In genomic region chr15:25848769-25849430, GRCh38 we compare ENCODE assay signal across 11 cellular contexts. TPM values are rescaled to one million over a fixed set of nuclear protein-coding genes. Genes with fewer than 3 reads are reported as not detected.
DNase-seq lines count a peak whose midpoint lies in the region; ATAC-seq and TF ChIP-seq lines count a peak whose summit lies in the region.
"Had no signal": no experiment of that assay in that cellular context is flagged by ENCODE, and none has a peak within 500 bp of the region (broad histone marks: within the 10 kb centered on the region; RNA-seq: fewer than 3 reads in every experiment).

No MANE protein-coding gene starts in this region.

- peaks cover 35% of the 10 kb centered on the region for H3K4me1 ChIP-seq in lower lobe of right lung
- peaks cover 54 to 95% of the 10 kb centered on the region in 2 donors for H3K4me1 ChIP-seq in thoracic aorta (ENCODE audit: control insufficient read depth in 1 of 2, low read depth in 2 of 2)

- intact Hi-C loops in activated T-helper 1 cell treated with anti-CD3 and anti-CD28 coated beads, Interleukin-12 subunit alpha, Interleukin-12 subunit beta, Interleukin-2, Interleukin-4 antibody, amounts not matched to agents 30 ng/mL and 10 ng/mL and 1 ng/mL, durations not matched to agents 14 hours and 24 hours and 36 hours (cut with micrococcal nuclease): loop anchor here (1.0 kb wide), 2 partner anchors 17 to 37 kb away; no protein-coding TSS in a partner anchor
- intact Hi-C loops in lower lobe of right lung (cut with DNase I): no loop called here

- peaks cover 93% of the 10 kb centered on the region for H3K4me1 Mint-ChIP-seq in activated naive CD4-positive, alpha-beta T cell treated with anti-CD3 and anti-CD28 coated beads, Interleukin-2, amount 50 U/mL, for 24 hours
- peaks cover 86% of the 10 kb centered on the region for H3K4me1 Mint-ChIP-seq in activated T-helper 1 cell treated with anti-CD3 and anti-CD28 coated beads, Interleukin-12 subunit alpha, Interleukin-12 subunit beta, Interleukin-2, Interleukin-4 antibody, amounts not matched to agents 30 ng/mL and 10 ng/mL and 1 ng/mL, durations not matched to agents 14 hours and 24 hours and 36 hours (ENCODE audit: low read depth)

- H3K36me3 ChIP-seq in lower lobe of right lung (no peaks in the 10 kb centered on the region), thoracic aorta (no peaks in the 10 kb centered on the region)

- H3K27ac ChIP-seq in lower lobe of right lung: peak overlapping the region; percentile 86
- peak overlapping the region; percentile 95 to 99 for H3K27ac ChIP-seq in thoracic aorta
- H3K27ac ChIP-seq: C4-2B, VCaP had no signal

- H3K27me3 ChIP-seq in lower lobe of right lung (ENCODE audit: low read depth) (no peaks in the 10 kb centered on the region), thoracic aorta (replicated peaks; ENCODE audit: insufficient read depth) (no peaks in the 10 kb centered on the region)

- H3K36me3 Mint-ChIP-seq in activated naive CD4-positive, alpha-beta T cell treated with anti-CD3 and anti-CD28 coated beads, Interleukin-2, amount 50 U/mL, for 24 hours: peaks cover 7% of the 10 kb centered on the region
- peaks cover 30% of the 10 kb centered on the region for H3K36me3 Mint-ChIP-seq in activated T-helper 1 cell treated with anti-CD3 and anti-CD28 coated beads, Interleukin-12 subunit alpha, Interleukin-12 subunit beta, Interleukin-2, Interleukin-4 antibody, amounts not matched to agents 30 ng/mL and 10 ng/mL and 1 ng/mL, durations not matched to agents 14 hours and 24 hours and 36 hours (ENCODE audit: low read depth)

- DNase-seq in activated naive CD4-positive, alpha-beta T cell treated with Interleukin-2 at 50 U/mL for 16 hours: no peak
- no peak for DNase-seq in activated T-helper 1 cell treated with anti-CD3 and anti-CD28 coated beads, Interleukin-12 subunit alpha, Interleukin-12 subunit beta, Interleukin-2, Interleukin-4 antibody, amounts not matched to agents 30 ng/mL and 10 ng/mL and 1 ng/mL, durations not matched to agents 14 hours and 24 hours and 36 hours (ENCODE audit: low spot score)
- no peak for DNase-seq in lower lobe of right lung
- no peak for DNase-seq in thoracic aorta (ENCODE audit: low spot score)
- no peak for DNase-seq in omental fat pad (ENCODE audit: low spot score)
- DNase-seq: NCI-H524 treated with DMSO at 0.1 percent for 48 hours had no signal

- no peaks in the 10 kb centered on the region for H3K27me3 Mint-ChIP-seq in activated naive CD4-positive, alpha-beta T cell treated with anti-CD3 and anti-CD28 coated beads, Interleukin-2, amount 50 U/mL, for 24 hours
- no peaks in the 10 kb centered on the region for H3K27me3 Mint-ChIP-seq in activated T-helper 1 cell treated with anti-CD3 and anti-CD28 coated beads, Interleukin-12 subunit alpha, Interleukin-12 subunit beta, Interleukin-2, Interleukin-4 antibody, amounts not matched to agents 30 ng/mL and 10 ng/mL and 1 ng/mL, durations not matched to agents 14 hours and 24 hours and 36 hours (ENCODE audit: insufficient read depth)

- ATAC-seq in lower lobe of right lung (no peak), thoracic aorta (ENCODE audit: insufficient number of reproducible peaks, low FRiP score, low read depth) (no peak), omental fat pad (ENCODE audit: low FRiP score) (no peak), GM21381 (IDR thresholded peaks at IDR 0.05; ENCODE audit: unreplicated experiment) (no peak), HG03442 (IDR thresholded peaks at IDR 0.05; ENCODE audit: unreplicated experiment) (no peak)

- TF ChIP-seq CTCF in lower lobe of right lung (IDR thresholded peaks at IDR 0.05) (no peak), thoracic aorta (IDR thresholded peaks at IDR 0.05) (no peak), omental fat pad (IDR thresholded peaks at IDR 0.05) (no peak)

- H3K9me3 ChIP-seq in lower lobe of right lung (no peaks in the 10 kb centered on the region), thoracic aorta (no peaks in the 10 kb centered on the region)

- H3K4me3 ChIP-seq in lower lobe of right lung (peak overlapping the region; percentile 40), thoracic aorta (peak overlapping the region; percentile 75)

- no peaks in the 10 kb centered on the region for H3K9me3 Mint-ChIP-seq in activated naive CD4-positive, alpha-beta T cell treated with anti-CD3 and anti-CD28 coated beads, Interleukin-2, amount 50 U/mL, for 24 hours
- H3K9me3 Mint-ChIP-seq in activated T-helper 1 cell treated with anti-CD3 and anti-CD28 coated beads, Interleukin-12 subunit alpha, Interleukin-12 subunit beta, Interleukin-2, Interleukin-4 antibody, amounts not matched to agents 30 ng/mL and 10 ng/mL and 1 ng/mL, durations not matched to agents 14 hours and 24 hours and 36 hours: no peaks in the 10 kb centered on the region

- H3K4me3 Mint-ChIP-seq in activated naive CD4-positive, alpha-beta T cell treated with anti-CD3 and anti-CD28 coated beads, Interleukin-2, amount 50 U/mL, for 24 hours: peak overlapping the region; percentile 98
- H3K4me3 Mint-ChIP-seq in activated T-helper 1 cell treated with anti-CD3 and anti-CD28 coated beads, Interleukin-12 subunit alpha, Interleukin-12 subunit beta, Interleukin-2, Interleukin-4 antibody, amounts not matched to agents 30 ng/mL and 10 ng/mL and 1 ng/mL, durations not matched to agents 14 hours and 24 hours and 36 hours: peak overlapping the region; percentile 93

- peak overlapping the region; percentile 100 for H3K27ac Mint-ChIP-seq in activated naive CD4-positive, alpha-beta T cell treated with anti-CD3 and anti-CD28 coated beads, Interleukin-2, amount 50 U/mL, for 24 hours
- peak overlapping the region; percentile 100 for H3K27ac Mint-ChIP-seq in activated T-helper 1 cell treated with anti-CD3 and anti-CD28 coated beads, Interleukin-12 subunit alpha, Interleukin-12 subunit beta, Interleukin-2, Interleukin-4 antibody, amounts not matched to agents 30 ng/mL and 10 ng/mL and 1 ng/mL, durations not matched to agents 14 hours and 24 hours and 36 hours

RNA-seq across cellular contexts. Expression of gene ATP10A, which starts 14.2 kb away (rescaled TPM):
- total RNA-seq in activated T-helper 1 cell treated with anti-CD3 and anti-CD28 coated beads, Interleukin-12 subunit alpha, Interleukin-12 subunit beta, Interleukin-2, Interleukin-4 antibody, amounts not matched to agents 30 ng/mL and 10 ng/mL and 1 ng/mL, durations not matched to agents 14 hours and 24 hours and 36 hours: 42.8 and 47.9 TPM in 2 replicates
- 43.5 TPM for total RNA-seq in lower lobe of right lung
- total RNA-seq in thoracic aorta: 10 to 100 TPM; 59.4 to 89.8 TPM
- total RNA-seq in omental fat pad: 10 to 100 TPM in 3 of 4 donors, 1 to 10 TPM in 1; 8.4 to 19.3 (median 16.5) TPM
